Comparison of ENCODE assay signal across 17 cellular contexts in the genomic region with DNA sequence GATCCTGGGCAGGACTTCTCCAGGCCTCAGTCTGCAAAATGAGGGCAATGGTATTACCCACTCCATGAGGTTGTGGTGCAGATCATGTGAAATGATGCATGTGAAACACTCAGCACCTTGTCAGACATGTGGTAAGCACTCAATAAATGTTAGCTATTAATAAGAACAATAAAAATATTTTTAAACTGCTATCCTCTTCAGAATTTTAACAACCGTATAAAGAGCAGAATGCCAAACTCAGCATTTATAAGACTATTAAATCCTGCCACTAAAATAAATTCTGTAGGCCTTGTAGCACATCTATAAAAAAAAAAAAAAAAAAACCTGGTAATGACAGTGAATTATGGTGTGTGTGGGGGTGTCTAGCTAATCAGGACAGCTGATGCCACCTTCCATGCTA.
DNase-seq lines count a peak whose midpoint lies in the region; TF ChIP-seq lines count a peak whose summit lies in the region.
"Had no signal": no experiment of that assay in that cellular context is flagged by ENCODE, and none has a peak within 500 bp of the region (broad histone marks: within the 10 kb centered on the region; RNA-seq: fewer than 3 reads in every experiment).

No MANE protein-coding gene starts in this region.

- H3K27ac Mint-ChIP-seq in activated naive CD8-positive, alpha-beta T cell treated with anti-CD3 and anti-CD28 coated beads for 36 hours = no peak overlapping the region
- H3K27ac Mint-ChIP-seq: B cell; CD4-positive, CD25-positive, alpha-beta regulatory T cell; CD8-positive, alpha-beta T cell; GM23338; H9 had no signal

- H3K4me1 Mint-ChIP-seq in activated naive CD8-positive, alpha-beta T cell treated with anti-CD3 and anti-CD28 coated beads for 36 hours = no peaks in the 10 kb centered on the region
- H3K4me1 Mint-ChIP-seq: B cell; CD4-positive, CD25-positive, alpha-beta regulatory T cell had no signal

- peak overlapping the region; percentile 57 for H3K27ac ChIP-seq in VCaP
- H3K27ac ChIP-seq: BLaER1, C4-2B had no signal

- H3K4me3 ChIP-seq in LNCaP clone FGC (ENCODE audit: low read depth, low read length) = no peak overlapping the region
- H3K4me3 ChIP-seq: BLaER1, GM23338 had no signal

- no peaks in the 10 kb centered on the region for H3K36me3 Mint-ChIP-seq in activated naive CD8-positive, alpha-beta T cell treated with anti-CD3 and anti-CD28 coated beads for 36 hours
- H3K36me3 Mint-ChIP-seq: CD4-positive, CD25-positive, alpha-beta regulatory T cell; CD8-positive, alpha-beta T cell had no signal

- peak; percentile 73 for DNase-seq in LNCaP clone FGC (ENCODE audit: low read depth)
- DNase-seq in kidney tubule cell (ENCODE audit: low spot score) = peak; percentile 44
- no peak for DNase-seq in AML-193 (lab: John Stamatoyannopoulos, UW)
- DNase-seq in activated naive CD8-positive, alpha-beta T cell treated with anti-CD3 and anti-CD28 coated beads for 36 hours = no peak
- DNase-seq in activated CD4-positive, CD25-positive, alpha-beta regulatory T cell treated with anti-CD3 and anti-CD28 coated beads, Interleukin-2, amount 50 U/mL, for 72 hours = no peak
- DNase-seq in stimulated activated CD4-positive, alpha-beta T cell treated with anti-CD3 and anti-CD28 coated beads, Interleukin-15, amount 100 ng/mL, for 24 hours = no peak
- DNase-seq: Caco-2; CD4-positive, CD25-positive, alpha-beta regulatory T cell; CD8-positive, alpha-beta T cell; DMS153; GF-D8; H9 had no signal

- TF ChIP-seq CTCF in LNCaP clone FGC (IDR thresholded peaks at IDR 0.05; ENCODE audit: control insufficient read depth, extremely low read depth, insufficient read depth) (no peak), VCaP (conservative IDR thresholded peaks at IDR 0.05) (no peak)

- H3K4me3 Mint-ChIP-seq in activated naive CD8-positive, alpha-beta T cell treated with anti-CD3 and anti-CD28 coated beads for 36 hours = no peak overlapping the region
- H3K4me3 Mint-ChIP-seq: B cell; CD4-positive, CD25-positive, alpha-beta regulatory T cell; CD8-positive, alpha-beta T cell; GM23338; H9 had no signal

- H3K9me3 Mint-ChIP-seq in activated naive CD8-positive, alpha-beta T cell treated with anti-CD3 and anti-CD28 coated beads for 36 hours = no peaks in the 10 kb centered on the region
- H3K9me3 Mint-ChIP-seq: CD4-positive, CD25-positive, alpha-beta regulatory T cell; CD8-positive, alpha-beta T cell; GM23338; H9 had no signal

- H3K27me3 Mint-ChIP-seq in activated naive CD8-positive, alpha-beta T cell treated with anti-CD3 and anti-CD28 coated beads for 36 hours = peaks cover 36% of the 10 kb centered on the region

Comparison
In these comparisons a context has a peak if more than half of its experiments do, and no peak if none do; other contexts are left out.
1. DNase-seq: peak in LNCaP clone FGC (single experiment) and kidney tubule cell (single experiment); none in AML-193 (0 of 2), activated naive CD8-positive, alpha-beta T cell treated with anti-CD3 and anti-CD28 coated beads for 36 hours (single experiment), activated CD4-positive, CD25-positive, alpha-beta regulatory T cell treated with anti-CD3 and anti-CD28 coated beads, Interleukin-2, amount 50 U/mL, for 72 hours (single experiment) and stimulated activated CD4-positive, alpha-beta T cell treated with anti-CD3 and anti-CD28 coated beads, Interleukin-15, amount 100 ng/mL, for 24 hours (single experiment).